3 cellular contexts compared by ENCODE assay signal in genomic region chr7:49974035-49974434, GRCh38.
A peak's percentile ranks its signal among the peaks of the same experiment; 100 is the strongest.
TF ChIP-seq lines count a peak whose summit lies in the region.

No MANE protein-coding gene starts in this region.

TF ChIP-seq in HepG2, 621 proteins besides CTCF, POLR2A, EP300 and RAD21:
- TF ChIP-seq ZNF83 (CRISPR knock-in tag; IDR thresholded peaks at IDR 0.05; ENCODE audit: borderline replicate concordance), result no peak
- peak; percentile 23; the same call in 1 of the 2 replicates for TF ChIP-seq CEBPB (IDR thresholded peaks at IDR 0.05; ENCODE audit: borderline replicate concordance, low read depth, low read length)
- TF ChIP-seq ZBTB26 (CRISPR knock-in tag; IDR thresholded peaks at IDR 0.05; ENCODE audit: borderline replicate concordance), result no peak
- no peak for TF ChIP-seq GATA4 (IDR thresholded peaks at IDR 0.05; ENCODE audit: borderline replicate concordance, low read depth)
- TF ChIP-seq ZNF703 (CRISPR knock-in tag; IDR thresholded peaks at IDR 0.05; ENCODE audit: borderline replicate concordance), result no peak
- TF ChIP-seq MXD4 (CRISPR knock-in tag; IDR thresholded peaks at IDR 0.05), result no peak
TF ChIP-seq in HepG2: peak in this region for 1.

TF ChIP-seq in IMR-90, 13 proteins besides CTCF, POLR2A, EP300 and RAD21:
- TF ChIP-seq FOS (IDR thresholded peaks at IDR 0.05; ENCODE audit: low read depth, low read length) (no peak), CEBPB (IDR thresholded peaks at IDR 0.05; ENCODE audit: low read depth, low read length) (peak; percentile 61; the same call in 1 of the 2 replicates)

TF ChIP-seq in K562, 482 proteins besides CTCF, POLR2A, EP300 and RAD21:
- no peak for TF ChIP-seq ZNF707 (CRISPR knock-in tag; conservative IDR thresholded peaks at IDR 0.05)
- no peak for TF ChIP-seq CEBPG (CRISPR knock-in tag; IDR thresholded peaks at IDR 0.05)
- TF ChIP-seq CEBPG (tag; conservative IDR thresholded peaks at IDR 0.05 in 1 of 2, IDR thresholded peaks at IDR 0.05 in 1 of 2), result peak in 1 of 2 experiments; percentile 76; a peak in 2 of 4 replicates
- TF ChIP-seq CEBPB (tag; IDR thresholded peaks at IDR 0.05), result peak; percentile 33; the same call in 1 of the 2 replicates
